In the genomic region with DNA sequence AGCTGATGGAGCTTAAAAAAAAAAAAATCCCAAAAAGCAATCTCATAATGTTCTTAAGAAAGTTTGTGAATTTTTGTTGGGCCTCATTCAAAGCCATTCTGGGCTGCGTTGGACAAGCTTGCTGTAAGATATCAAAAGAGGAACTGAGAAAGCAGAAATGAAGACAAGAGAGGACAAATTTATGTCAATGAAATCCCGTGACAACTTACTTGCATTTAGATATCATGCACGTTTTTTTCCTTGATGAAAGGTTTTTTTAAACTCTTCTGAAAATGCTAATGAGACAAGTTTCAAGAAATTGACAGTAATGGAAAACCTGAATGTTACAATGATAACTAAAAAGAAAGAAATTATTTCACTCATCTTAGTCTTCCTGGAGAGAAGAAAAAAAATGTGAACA, we compare ENCODE assay signal across 12 cellular contexts.
DNase-seq lines count a peak whose midpoint lies in the region; ATAC-seq, FAIRE-seq and TF ChIP-seq lines count a peak whose summit lies in the region.
"Had no signal": no experiment of that assay in that cellular context is flagged by ENCODE, and none has a peak within 500 bp of the region (broad histone marks: within the 10 kb centered on the region; RNA-seq: fewer than 3 reads in every experiment).

No MANE protein-coding gene starts in this region.

- ATAC-seq in GM18499 (IDR thresholded peaks at IDR 0.05; ENCODE audit: insufficient read depth, unreplicated experiment), result peak; percentile 67
- peak; percentile 91 for ATAC-seq in GM21526 (IDR thresholded peaks at IDR 0.05; ENCODE audit: low FRiP score, unreplicated experiment)
- peak; percentile 68 for ATAC-seq in HG03354 (IDR thresholded peaks at IDR 0.05; ENCODE audit: poor library complexity, severe bottlenecking, unreplicated experiment)
- ATAC-seq: pancreas had no signal

- no peak for TF ChIP-seq POLR2A in GM12892 (IDR thresholded peaks at IDR 0.05; ENCODE audit: low read depth, low read length)

- DNase-seq in RPMI8226, result peak; percentile 57
- no peak for DNase-seq in NK-92 (lab: John Stamatoyannopoulos, UW; ENCODE audit: unreplicated experiment)
- no peak for DNase-seq in GM12892 (ENCODE audit: insufficient read length)
- no peak for DNase-seq in urothelium cell line (ENCODE audit: low spot score)
- no peak for DNase-seq in inferior parietal cortex (ENCODE audit: extremely low spot score)
- DNase-seq: dorsolateral prefrontal cortex; NCI-H1092; pancreas; stimulated activated CD4-positive, alpha-beta T cell treated with anti-CD3 and anti-CD28 coated beads, Interleukin-4, amount 100 ng/mL, for 24 hours had no signal

- FAIRE-seq in GM12892 (lab: Jason Lieb, UNC) (no peak), urothelium cell line (lab: Jason Lieb, UNC) (no peak)
- FAIRE-seq: pancreas had no signal
